ENCODE assay signal across 10 cellular contexts in the genomic region with DNA sequence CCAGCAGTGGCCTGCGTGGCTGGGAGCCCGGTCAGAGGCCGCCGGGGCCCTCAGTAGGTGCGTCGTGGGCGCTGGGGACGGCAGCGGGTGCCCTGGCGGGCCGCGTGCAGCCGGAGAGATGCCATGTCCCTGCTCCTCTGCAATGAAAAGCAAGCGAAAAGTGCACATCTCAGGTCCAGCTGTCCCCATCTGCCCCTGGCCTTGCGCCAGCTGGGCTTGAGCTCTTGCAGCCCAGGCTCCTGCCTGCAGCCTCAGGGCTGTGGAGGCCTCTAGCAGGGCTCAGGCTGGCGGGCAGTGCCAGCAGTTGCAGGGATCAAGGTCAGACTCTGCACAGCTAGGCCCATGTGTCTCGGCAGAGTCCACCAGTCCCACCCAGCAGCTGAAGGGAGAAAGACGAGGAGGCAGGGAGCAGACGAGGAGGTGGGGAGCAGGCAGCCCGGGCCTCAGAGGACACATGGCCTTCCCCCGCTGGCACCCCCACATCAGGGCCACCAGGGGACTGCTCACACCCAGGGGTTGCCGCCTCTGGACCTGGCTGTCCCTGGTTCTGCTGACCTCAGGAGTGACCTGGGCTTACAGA. TPM values are rescaled to one million over a fixed set of nuclear protein-coding genes. Genes with fewer than 3 reads are reported as not detected.
DNase-seq lines count a peak whose midpoint lies in the region; ATAC-seq, FAIRE-seq and TF ChIP-seq lines count a peak whose summit lies in the region.
"Had no signal": no experiment of that assay in that cellular context is flagged by ENCODE, and none has a peak within 500 bp of the region (broad histone marks: within the 10 kb centered on the region; RNA-seq: fewer than 3 reads in every experiment).

No MANE protein-coding gene starts in this region.

- peak overlapping the region; percentile 34 for H3K4me3 Mint-ChIP-seq in T-helper 2 cell treated with Interferon-gamma antibody and Interleukin-4, amounts not matched to agents 5 μg/mL and 100 μg/mL, for 36 hours
- no peak overlapping the region for H3K4me3 Mint-ChIP-seq in WTC11

- no peaks in the 10 kb centered on the region for H3K27me3 Mint-ChIP-seq in T-helper 2 cell treated with Interferon-gamma antibody and Interleukin-4, amounts not matched to agents 5 μg/mL and 100 μg/mL, for 36 hours (ENCODE audit: low read depth)
- no peaks in the 10 kb centered on the region for H3K27me3 Mint-ChIP-seq in WTC11 (ENCODE audit: low read depth)

- TF ChIP-seq CTCF in WTC11 (IDR thresholded peaks at IDR 0.05) (no peak), kidney (IDR thresholded peaks at IDR 0.05; ENCODE audit: borderline replicate concordance, extremely low read depth, insufficient read depth) (no peak)

- H3K27ac ChIP-seq in kidney (ENCODE audit: low read depth in 2 of 2, low read length in 2 of 2) (peak overlapping the region in 1 of 2 donors; percentile 74), stomach smooth muscle (ENCODE audit: low read length) (peak overlapping the region; percentile 88), SJCRH30 (no peak overlapping the region)

- POLR2A ChIA-PET in WTC11 (lab: Charles Lee): no interaction called here

- no peak for ATAC-seq in WTC11

- peak overlapping the region; percentile 78 for H3K27ac Mint-ChIP-seq in T-helper 2 cell treated with Interferon-gamma antibody and Interleukin-4, amounts not matched to agents 5 μg/mL and 100 μg/mL, for 36 hours
- H3K27ac Mint-ChIP-seq in WTC11: no peak overlapping the region

- peaks cover 34% of the 10 kb centered on the region for H3K36me3 Mint-ChIP-seq in T-helper 2 cell treated with Interferon-gamma antibody and Interleukin-4, amounts not matched to agents 5 μg/mL and 100 μg/mL, for 36 hours (ENCODE audit: low read depth)
- H3K36me3 Mint-ChIP-seq in WTC11: peaks cover 28% of the 10 kb centered on the region

- H3K4me1 Mint-ChIP-seq in T-helper 2 cell treated with Interferon-gamma antibody and Interleukin-4, amounts not matched to agents 5 μg/mL and 100 μg/mL, for 36 hours (ENCODE audit: low read depth): peaks cover 25% of the 10 kb centered on the region
- peaks cover 7% of the 10 kb centered on the region for H3K4me1 Mint-ChIP-seq in WTC11

- no peak for DNase-seq in T-helper 2 cell treated with Interferon-gamma antibody and Interleukin-4, amounts not matched to agents 5 μg/mL and 100 μg/mL, for 36 hours (ENCODE audit: low spot score)
- DNase-seq in T-helper 2 cell (no peak), WTC11 (ENCODE audit: low spot score) (no peak), kidney (peak; percentile 78), SJCRH30 (no peak), cerebellar cortex (ENCODE audit: low spot score) (no peak), SIG-M5 treated with dmso at 0.1 percent for 504 hours (lab: John Stamatoyannopoulos, UW; ENCODE audit: unreplicated experiment) (no peak)
- DNase-seq: ACHN, NCI-H187 treated with DMSO at 0.1 percent for 48 hours had no signal

- H3K9me3 Mint-ChIP-seq in T-helper 2 cell treated with Interferon-gamma antibody and Interleukin-4, amounts not matched to agents 5 μg/mL and 100 μg/mL, for 36 hours: no peaks in the 10 kb centered on the region
- no peaks in the 10 kb centered on the region for H3K9me3 Mint-ChIP-seq in WTC11

- H3K9me3 ChIP-seq in kidney (ENCODE audit: control insufficient read depth in 1 of 2, low read length in 2 of 2) (no peaks in the 10 kb centered on the region), stomach smooth muscle (ENCODE audit: control insufficient read depth in 2 of 2, low read length in 2 of 2) (no peaks in the 10 kb centered on the region), SJCRH30 (replicated peaks) (no peaks in the 10 kb centered on the region)

- H3K27me3 ChIP-seq in stomach smooth muscle (ENCODE audit: control insufficient read depth in 1 of 2, insufficient read depth in 2 of 2, low read length in 2 of 2) (no peaks in the 10 kb centered on the region), SJCRH30 (no peaks in the 10 kb centered on the region)

- H3K4me1 ChIP-seq in kidney (ENCODE audit: control insufficient read depth in 1 of 2, insufficient read depth in 1 of 2, low read depth in 1 of 2, low read length in 2 of 2) (peaks cover 46 to 70% of the 10 kb centered on the region in 2 donors), stomach smooth muscle (ENCODE audit: control insufficient read depth, insufficient read depth, low read length) (peaks cover 88% of the 10 kb centered on the region), SJCRH30 (peaks cover 27% of the 10 kb centered on the region)

- H3K36me3 ChIP-seq in kidney (ENCODE audit: control insufficient read depth in 1 of 2, insufficient read depth in 2 of 2, low read length in 2 of 2): peaks cover 19 to 24% of the 10 kb centered on the region in 2 donors
- peaks cover 22% of the 10 kb centered on the region in 2 donors for H3K36me3 ChIP-seq in stomach smooth muscle (ENCODE audit: control insufficient read depth in 2 of 2, insufficient read depth in 2 of 2, low read length in 2 of 2)
- H3K36me3 ChIP-seq in SJCRH30: peaks cover 29% of the 10 kb centered on the region

- H3K9ac ChIP-seq in kidney (ENCODE audit: low read length in 2 of 2) (no peak overlapping the region), stomach smooth muscle (ENCODE audit: low read length in 2 of 2) (peak overlapping the region in 1 of 2 donors; percentile 3)

- intact Hi-C loops in kidney (cut with DNase I): loop anchor here (10.0 kb wide), 1 partner anchor 85 kb away; no protein-coding TSS in a partner anchor

- FAIRE-seq in kidney (lab: Jason Lieb, UNC): no peak

- CTCF ChIA-PET in WTC11 (lab: Charles Lee): interaction anchor here (1.9 kb wide), 1 partner anchor 34 kb away, joined by 7 read pairs; no protein-coding TSS in a partner anchor

- H3K4me3 ChIP-seq in kidney (ENCODE audit: low read length in 2 of 2): no peak overlapping the region
- peak overlapping the region in 1 of 2 donors; percentile 8 for H3K4me3 ChIP-seq in stomach smooth muscle (ENCODE audit: low read length in 2 of 2)
- H3K4me3 ChIP-seq in SJCRH30: no peak overlapping the region

TF ChIP-seq in WTC11, 78 proteins besides CTCF, POLR2A, EP300 and RAD21:
- peak; percentile 44; the same call in 1 of the 2 replicates for TF ChIP-seq GABPB1 (CRISPR knock-in tag; IDR thresholded peaks at IDR 0.05)
- TF ChIP-seq NFYB (CRISPR knock-in tag; conservative IDR thresholded peaks at IDR 0.05; ENCODE audit: low read depth): no peak
- no peak for TF ChIP-seq ZNF671 (CRISPR knock-in tag; IDR thresholded peaks at IDR 0.05)
- TF ChIP-seq NR2C2 (CRISPR knock-in tag; IDR thresholded peaks at IDR 0.05): no peak

RNA-seq across cellular contexts. Expression of a gene that starts 11.2 kb away (rescaled TPM):
- 28.7 to 65.3 TPM (median 58.5 TPM) in 3 replicates for total RNA-seq in WTC11 (2021)
- 85.7 TPM for total RNA-seq in kidney
- 28.8 TPM for polyA plus RNA-seq in kidney (ENCODE audit: insufficient read depth, low read depth, low replicate concordance)
- total RNA-seq in SJCRH30 (2014; rRNA removed; shearing (Covaris generic)): 11.0 and 13.2 TPM in 2 replicates

RNA-seq across cellular contexts. Expression of a gene that starts 27.4 kb away (rescaled TPM):
- total RNA-seq in WTC11 (2021) (15.1 to 20.0 TPM (median 16.9 TPM) in 3 replicates), kidney (79.4 TPM)
- 46.7 TPM for polyA plus RNA-seq in kidney (ENCODE audit: insufficient read depth, low read depth, low replicate concordance)
- total RNA-seq in SJCRH30 (2014; rRNA removed; shearing (Covaris generic)): 23.5 and 24.6 TPM in 2 replicates

RNA-seq across cellular contexts. Expression of a gene that starts 33.5 kb away (rescaled TPM):
- 101 to 111 TPM (median 107 TPM) in 3 replicates for total RNA-seq in WTC11 (2021)
- 160 TPM for total RNA-seq in kidney
- 69.7 TPM for polyA plus RNA-seq in kidney (ENCODE audit: insufficient read depth, low read depth, low replicate concordance)
- 70.5 and 88.7 TPM in 2 replicates for total RNA-seq in SJCRH30 (2014; rRNA removed; shearing (Covaris generic))
